ENCODE assay signal across 8 cellular contexts in genomic region chr1:16206547-16207317, GRCh38. TPM values are rescaled to one million over a fixed set of nuclear protein-coding genes. Genes with fewer than 3 reads are reported as not detected.
A peak's percentile ranks its signal among the peaks of the same experiment; 100 is the strongest.
DNase-seq lines count a peak whose midpoint lies in the region; ATAC-seq and TF ChIP-seq lines count a peak whose summit lies in the region.

No MANE protein-coding gene starts in this region.

- CTCF ChIA-PET in SK-N-SH (lab: Yijun Ruan, JAX) = interaction anchor here (0.9 to 6.8 kb wide), 4 partner anchors 37 to 197 kb away, joined by 3 to 43 read pairs (median 11); no protein-coding TSS in a partner anchor

- no peak for TF ChIP-seq CTCF in SK-N-SH (IDR thresholded peaks at IDR 0.05)
- no peak for TF ChIP-seq CTCF in cardiac muscle cell (IDR thresholded peaks at IDR 0.05; ENCODE audit: low read depth, low read length)
- no peak for TF ChIP-seq CTCF in parathyroid adenoma (IDR thresholded peaks at IDR 0.05)
- TF ChIP-seq CTCF in tibial nerve (IDR thresholded peaks at IDR 0.05) = no peak

- H3K36me3 Mint-ChIP-seq in activated naive CD8-positive, alpha-beta T cell treated with anti-CD3 and anti-CD28 coated beads for 36 hours = peaks cover 4% of the 10 kb centered on the region

- TF ChIP-seq RAD21 in SK-N-SH (IDR thresholded peaks at IDR 0.05; ENCODE audit: low read length) = no peak

- no peaks in the 10 kb centered on the region for H3K27me3 ChIP-seq in SK-N-SH (ENCODE audit: insufficient read depth)
- no peaks in the 10 kb centered on the region for H3K27me3 ChIP-seq in cardiac muscle cell
- no peaks in the 10 kb centered on the region for H3K27me3 ChIP-seq in parathyroid adenoma (ENCODE audit: control insufficient read depth, insufficient read depth, low read length)
- no peaks in the 10 kb centered on the region for H3K27me3 ChIP-seq in tibial nerve

- H2AFZ ChIP-seq in SK-N-SH (ENCODE audit: low read depth) = peak overlapping the region; percentile 86
- peak overlapping the region; percentile 81 for H2AFZ ChIP-seq in parathyroid adenoma

- no peaks in the 10 kb centered on the region for H3K9me3 Mint-ChIP-seq in activated naive CD8-positive, alpha-beta T cell treated with anti-CD3 and anti-CD28 coated beads for 36 hours

- no peaks in the 10 kb centered on the region for H4K20me1 ChIP-seq in SK-N-SH (ENCODE audit: insufficient read depth)

- H3F3A ChIP-seq in SK-N-SH (replicated peaks; ENCODE audit: insufficient read depth) = peaks cover 11% of the 10 kb centered on the region

- H3K27ac ChIP-seq in SK-N-SH (ENCODE audit: low read depth in 2 of 2, low read length in 1 of 2) = peak overlapping the region; percentile 84 to 90
- H3K27ac ChIP-seq in cardiac muscle cell = peak overlapping the region; percentile 32
- peak overlapping the region; percentile 72 for H3K27ac ChIP-seq in parathyroid adenoma
- peak overlapping the region; percentile 59 to 89 (median 87) for H3K27ac ChIP-seq in tibial nerve

- TF ChIP-seq EP300 in SK-N-SH (IDR thresholded peaks at IDR 0.05; ENCODE audit: borderline replicate concordance in 1 of 2, low read depth in 1 of 2, low read length in 1 of 2) = 0 out of 4 replicates have a peak, but pooled peaks of 1 of the 2 experiments have one; percentile 2
- peak in 1 of 2 donors; percentile 92 for TF ChIP-seq EP300 in tibial nerve (IDR thresholded peaks at IDR 0.05)

- 5% methylated on average over 43 of the region's 87 CpGs for WGBS in SK-N-SH (ENCODE audit: low lambda C conversion rate)
- WGBS in tibial nerve, 2 donors = 0 to 1% methylated on average over 49 to 77 of the region's 87 CpGs

- H3K9me2 ChIP-seq in SK-N-SH = no peaks in the 10 kb centered on the region

- peak overlapping the region; percentile 87; the same call in 1 of the 2 replicates for H3K4me2 ChIP-seq in SK-N-SH
- H3K4me2 ChIP-seq in parathyroid adenoma (ENCODE audit: low read length) = peak overlapping the region; percentile 87

- POLR2A ChIA-PET in SK-N-SH (lab: Yijun Ruan, JAX) = interaction anchor here (1.0 to 2.2 kb wide), 4 partner anchors 9 to 31 kb away, joined by 3 to 12 read pairs (median 6); no protein-coding TSS in a partner anchor

- H3K27me3 Mint-ChIP-seq in activated naive CD8-positive, alpha-beta T cell treated with anti-CD3 and anti-CD28 coated beads for 36 hours = no peaks in the 10 kb centered on the region

- peaks cover 3% of the 10 kb centered on the region for H3K4me1 Mint-ChIP-seq in activated naive CD8-positive, alpha-beta T cell treated with anti-CD3 and anti-CD28 coated beads for 36 hours

- no peaks in the 10 kb centered on the region for H3K9me3 ChIP-seq in SK-N-SH
- no peaks in the 10 kb centered on the region for H3K9me3 ChIP-seq in cardiac muscle cell (ENCODE audit: low read depth)
- H3K9me3 ChIP-seq in parathyroid adenoma (ENCODE audit: control insufficient read depth, low read length) = no peaks in the 10 kb centered on the region
- H3K9me3 ChIP-seq in tibial nerve = no peaks in the 10 kb centered on the region

- H3K79me2 ChIP-seq in SK-N-SH (ENCODE audit: insufficient read depth) (no peaks in the 10 kb centered on the region), parathyroid adenoma (no peaks in the 10 kb centered on the region)

- H3K9ac ChIP-seq in SK-N-SH (peak overlapping the region; percentile 73; the same call in 1 of the 2 replicates), parathyroid adenoma (no peak overlapping the region)

- peak overlapping the region; percentile 89 for H3K27ac Mint-ChIP-seq in activated naive CD8-positive, alpha-beta T cell treated with anti-CD3 and anti-CD28 coated beads for 36 hours

- TF ChIP-seq POLR2A in tibial nerve (IDR thresholded peaks at IDR 0.05) = peak; percentile 40 to 69

- peak overlapping the region; percentile 53 to 63 for H3K4me3 ChIP-seq in SK-N-SH (ENCODE audit: low read depth in 2 of 2, low read length in 1 of 2)
- peak overlapping the region; percentile 31 for H3K4me3 ChIP-seq in cardiac muscle cell
- peak overlapping the region; percentile 62 for H3K4me3 ChIP-seq in parathyroid adenoma (ENCODE audit: low read depth, low read length)
- H3K4me3 ChIP-seq in tibial nerve = peak overlapping the region; percentile 35 to 61 (median 52)

- H3K36me3 ChIP-seq in SK-N-SH (replicated peaks in 1 of 2; ENCODE audit: control insufficient read depth in 1 of 2, insufficient read depth in 2 of 2, low read length in 1 of 2) (no peaks in the 10 kb centered on the region), cardiac muscle cell (no peaks in the 10 kb centered on the region), parathyroid adenoma (ENCODE audit: control insufficient read depth, insufficient read depth, low read length) (no peaks in the 10 kb centered on the region), tibial nerve (peaks cover 0 to 16% (median 0%) of the 10 kb centered on the region in 3 donors)

- H3K4me3 Mint-ChIP-seq in activated naive CD8-positive, alpha-beta T cell treated with anti-CD3 and anti-CD28 coated beads for 36 hours = peak overlapping the region; percentile 80

- DNase-seq in GM04504 (ENCODE audit: low read depth) (peak; percentile 95), NCI-H1092 treated with DMSO at 0.1 percent for 48 hours (lab: John Stamatoyannopoulos, UW) (peak; percentile 99), SK-N-SH (peak; percentile 97), cardiac muscle cell (ENCODE audit: low read depth in 1 of 2, low spot score in 1 of 2) (peak; percentile 98 to 99), tibial nerve (ENCODE audit: low spot score in 2 of 2) (peak; percentile 93 to 94)
- peak; percentile 94 for DNase-seq in activated naive CD8-positive, alpha-beta T cell treated with anti-CD3 and anti-CD28 coated beads for 36 hours

- peaks cover 0 to 22% of the 10 kb centered on the region in 2 experiments; a peak in 1 of 4 replicates for H3K4me1 ChIP-seq in SK-N-SH (ENCODE audit: control insufficient read depth in 1 of 2, insufficient read depth in 2 of 2, low read depth in 1 of 2, low read length in 1 of 2)
- H3K4me1 ChIP-seq in cardiac muscle cell (ENCODE audit: low read depth) = peaks cover 9% of the 10 kb centered on the region
- H3K4me1 ChIP-seq in parathyroid adenoma = no peaks in the 10 kb centered on the region
- H3K4me1 ChIP-seq in tibial nerve = peaks cover 0 to 45% (median 5%) of the 10 kb centered on the region in 4 donors

- peak; percentile 64 for ATAC-seq in HG02588 (IDR thresholded peaks at IDR 0.05; ENCODE audit: unreplicated experiment)

TF ChIP-seq in SK-N-SH, 30 proteins besides CTCF, POLR2A, EP300 and RAD21 (continues in another document):
- TF ChIP-seq POLR2AphosphoS5 (IDR thresholded peaks at IDR 0.05; ENCODE audit: low read depth, low read length) = peak; percentile 92
- no peak for TF ChIP-seq RCOR1 (IDR thresholded peaks at IDR 0.05; ENCODE audit: low read length)
- TF ChIP-seq NFIC (IDR thresholded peaks at IDR 0.05; ENCODE audit: borderline replicate concordance) = no peak
- no peak for TF ChIP-seq TEAD4 (IDR thresholded peaks at IDR 0.05; ENCODE audit: borderline replicate concordance, insufficient read depth)
- peak; percentile 52; the same call in 1 of the 2 replicates for TF ChIP-seq TAF1 (IDR thresholded peaks at IDR 0.05; ENCODE audit: borderline replicate concordance, low read depth, low read length)
- TF ChIP-seq MEF2A (IDR thresholded peaks at IDR 0.05; ENCODE audit: borderline replicate concordance, low read depth) = no peak
- TF ChIP-seq REST (IDR thresholded peaks at IDR 0.05; ENCODE audit: low read depth, low read length) = no peak; the same call in 1 of the 2 replicates

RNA-seq across cellular contexts. Expression of gene ARHGEF19, which starts 5.7 kb away (rescaled TPM):
- polyA plus RNA-seq in SK-N-SH (2012; rRNA removed) (11.5 and 11.8 TPM in 2 replicates), cardiac muscle cell (6.7 and 11.6 TPM in 2 replicates)
- polyA plus RNA-seq in SK-N-SH (2012; cell fraction: cytosol; rRNA removed) = 3.7 and 6.1 TPM in 2 replicates
- 29.3 and 39.8 TPM in 2 replicates for polyA plus RNA-seq in SK-N-SH (2012; cell fraction: nucleus; rRNA removed)
- 1 to 10 TPM; 4.4 to 4.5 TPM for total RNA-seq in activated naive CD8-positive, alpha-beta T cell treated with anti-CD3 and anti-CD28 coated beads for 36 hours
- total RNA-seq in cardiac muscle cell (3.5 and 4.0 TPM in 2 replicates), tibial nerve (10 to 100 TPM in 2 of 4 donors, 1 to 10 TPM in 2; 7.8 to 19.3 (median 11.1) TPM)

RNA-seq across cellular contexts. Expression of gene CPLANE2, which starts 30.3 kb away (rescaled TPM):
- polyA plus RNA-seq in SK-N-SH (2012; rRNA removed) (6.5 and 8.6 TPM in 2 replicates), cardiac muscle cell (7.2 and 9.1 TPM in 2 replicates)
- polyA plus RNA-seq in SK-N-SH (2012; cell fraction: cytosol; rRNA removed) = 2.9 and 5.8 TPM in 2 replicates
- 11.7 and 12.6 TPM in 2 replicates for polyA plus RNA-seq in SK-N-SH (2012; cell fraction: nucleus; rRNA removed)
- total RNA-seq in activated naive CD8-positive, alpha-beta T cell treated with anti-CD3 and anti-CD28 coated beads for 36 hours = 1 to 10 TPM; 2.2 to 2.5 TPM
- total RNA-seq in cardiac muscle cell (20.5 and 26.5 TPM in 2 replicates), tibial nerve (10 to 100 TPM in 2 of 4 donors, 1 to 10 TPM in 2; 3.6 to 14.4 (median 9.6) TPM)

RNA-seq across cellular contexts. Expression of gene EPHA2, which starts 50.9 kb away (rescaled TPM):
- 82.2 and 126 TPM in 2 replicates for polyA plus RNA-seq in SK-N-SH (2012; rRNA removed)
- polyA plus RNA-seq in SK-N-SH (2012; cell fraction: cytosol; rRNA removed) = 47.2 and 71.1 TPM in 2 replicates
- 164 and 170 TPM in 2 replicates for polyA plus RNA-seq in SK-N-SH (2012; cell fraction: nucleus; rRNA removed)
- under 1 TPM in 1 of 2 experiments, not detected in 1; 0.08 TPM for total RNA-seq in activated naive CD8-positive, alpha-beta T cell treated with anti-CD3 and anti-CD28 coated beads for 36 hours
- total RNA-seq in cardiac muscle cell = 21.6 and 26.2 TPM in 2 replicates
- polyA plus RNA-seq in cardiac muscle cell = 9.8 and 14.0 TPM in 2 replicates
- 10 to 100 TPM; 30.0 to 66.9 (median 35.9) TPM for total RNA-seq in tibial nerve

Comparison
In these comparisons a context has a peak if more than half of its experiments do, and no peak if none do; other contexts are left out.
1. Peak in every context shown above with its lines: DNase-seq, ATAC-seq, H3K4me3 ChIP-seq and H3K27ac ChIP-seq.
2. H3K27ac ChIP-seq: peak in every context shown above with its lines; median percentile 87 in SK-N-SH; 87 in tibial nerve; 72 in parathyroid adenoma; 32 in cardiac muscle cell.
3. RNA of gene EPHA2, which starts 50.9 kb away (total RNA-seq): 30.0 to 66.9 TPM in tibial nerve and 21.6 to 26.2 TPM in cardiac muscle cell; 0.08 TPM in activated naive CD8-positive, alpha-beta T cell treated with anti-CD3 and anti-CD28 coated beads for 36 hours; every median in the first group is over 10 times any median in the second.